ENCODE assay signal across 12 cellular contexts in the genomic region with DNA sequence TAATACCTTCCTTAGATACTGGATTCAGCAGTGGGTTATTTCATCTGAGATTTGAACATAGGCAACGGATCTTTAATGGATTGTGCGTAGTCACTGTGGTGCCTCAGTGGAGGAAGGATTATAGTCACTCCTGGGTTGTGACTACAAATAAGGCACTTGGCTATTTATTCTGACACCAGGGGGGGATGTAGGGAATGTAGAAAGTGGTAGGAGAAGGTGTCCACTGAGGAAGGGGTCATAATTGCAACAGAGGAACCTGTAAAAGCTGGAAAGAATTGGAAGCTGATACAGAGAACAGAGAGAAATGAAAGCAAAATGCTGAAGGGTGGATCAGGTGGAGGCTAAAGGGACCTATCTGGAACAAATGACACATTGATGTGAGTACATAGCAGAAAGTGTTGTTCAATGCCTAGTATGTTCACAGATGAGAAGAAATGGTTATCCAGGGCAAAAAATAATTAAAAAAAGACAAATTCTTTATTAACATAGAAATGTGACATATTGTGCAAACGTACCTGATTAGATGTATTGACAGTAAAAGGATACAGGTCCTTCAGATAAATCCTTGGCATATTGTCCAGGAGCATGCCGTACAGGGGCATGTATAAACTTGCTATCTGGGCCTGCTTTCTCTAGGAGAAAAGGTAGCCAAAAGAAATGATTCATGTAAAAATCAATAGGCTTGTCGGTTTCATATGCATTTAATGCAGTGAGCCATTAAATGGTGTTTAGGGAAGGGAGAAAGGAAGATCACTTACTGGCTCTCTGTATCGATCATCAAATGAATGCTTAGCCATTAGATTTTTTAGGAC.
A peak's percentile ranks its signal among the peaks of the same experiment; 100 is the strongest.
DNase-seq lines count a peak whose midpoint lies in the region; ATAC-seq and TF ChIP-seq lines count a peak whose summit lies in the region.
"Had no signal": no experiment of that assay in that cellular context is flagged by ENCODE, and none has a peak within 500 bp of the region (broad histone marks: within the 10 kb centered on the region; RNA-seq: fewer than 3 reads in every experiment).

No MANE protein-coding gene starts in this region.

- peak overlapping the region; percentile 21 for H3K27ac Mint-ChIP-seq in activated T-cell treated with anti-CD3 and anti-CD28 coated beads, Interleukin-2, amount 50 U/mL, for 72 hours
- H3K27ac Mint-ChIP-seq in stimulated activated naive CD8-positive, alpha-beta T cell treated with anti-CD3 and anti-CD28 coated beads, Interleukin-15, amount 100 ng/mL, for 72 hours: peak overlapping the region; percentile 28 to 79

- H3K9me3 Mint-ChIP-seq in activated T-cell treated with anti-CD3 and anti-CD28 coated beads, Interleukin-2, amount 50 U/mL, for 72 hours: peaks cover 2 to 4% of the 10 kb centered on the region in 2 donors
- no peaks in the 10 kb centered on the region for H3K9me3 Mint-ChIP-seq in stimulated activated naive CD8-positive, alpha-beta T cell treated with anti-CD3 and anti-CD28 coated beads, Interleukin-15, amount 100 ng/mL, for 72 hours
- H3K9me3 Mint-ChIP-seq: T-cell had no signal

- no peaks in the 10 kb centered on the region for H3K27me3 Mint-ChIP-seq in activated T-cell treated with anti-CD3 and anti-CD28 coated beads, Interleukin-2, amount 50 U/mL, for 72 hours (ENCODE audit: low read depth)
- no peaks in the 10 kb centered on the region for H3K27me3 Mint-ChIP-seq in stimulated activated naive CD8-positive, alpha-beta T cell treated with anti-CD3 and anti-CD28 coated beads, Interleukin-15, amount 100 ng/mL, for 72 hours
- H3K27me3 Mint-ChIP-seq: T-cell had no signal

- no peaks in the 10 kb centered on the region for H3K79me2 ChIP-seq in OCI-LY3 (ENCODE audit: low read length)

- no peak overlapping the region for H3K9ac ChIP-seq in OCI-LY3 (ENCODE audit: low read length)
- H3K9ac ChIP-seq: BLaER1 treated with 17β-estradiol and CSF1 and Interleukin-3, amounts not matched to agents 10 nM and 100 nM had no signal

- no peaks in the 10 kb centered on the region for H3K4me1 ChIP-seq in OCI-LY3 (ENCODE audit: low read length)
- H3K4me1 ChIP-seq: BLaER1 treated with 17β-estradiol and CSF1 and Interleukin-3, amounts not matched to agents 10 nM and 100 nM had no signal

- no peak overlapping the region for H3K27ac ChIP-seq in OCI-LY3 (ENCODE audit: low read length)
- H3K27ac ChIP-seq in substantia nigra (ENCODE audit: low read depth, low read length, poor library complexity, severe bottlenecking): no peak overlapping the region
- H3K27ac ChIP-seq: BLaER1 treated with 17β-estradiol and CSF1 and Interleukin-3, amounts not matched to agents 10 nM and 100 nM had no signal

- H4K20me1 ChIP-seq in OCI-LY3 (ENCODE audit: insufficient read depth, low read length): no peaks in the 10 kb centered on the region

- H3K4me1 Mint-ChIP-seq in activated T-cell treated with anti-CD3 and anti-CD28 coated beads, Interleukin-2, amount 50 U/mL, for 72 hours (ENCODE audit: low read depth): no peaks in the 10 kb centered on the region
- no peaks in the 10 kb centered on the region for H3K4me1 Mint-ChIP-seq in stimulated activated naive CD8-positive, alpha-beta T cell treated with anti-CD3 and anti-CD28 coated beads, Interleukin-15, amount 100 ng/mL, for 72 hours
- H3K4me1 Mint-ChIP-seq: T-cell had no signal

- no peak overlapping the region for H3K4me3 Mint-ChIP-seq in activated T-cell treated with anti-CD3 and anti-CD28 coated beads, Interleukin-2, amount 50 U/mL, for 72 hours
- no peak overlapping the region for H3K4me3 Mint-ChIP-seq in stimulated activated naive CD8-positive, alpha-beta T cell treated with anti-CD3 and anti-CD28 coated beads, Interleukin-15, amount 100 ng/mL, for 72 hours
- H3K4me3 Mint-ChIP-seq: T-cell had no signal

- no peak for DNase-seq in activated T-cell treated with anti-CD3 and anti-CD28 coated beads, Interleukin-2, amount 50 U/mL, for 72 hours
- no peak for DNase-seq in activated T-cell treated with anti-CD3 and anti-CD28 coated beads, Interleukin-2, amount 50 U/mL, for 48 hours
- DNase-seq in epithelial cell of esophagus (ENCODE audit: low read depth) (peak; percentile 85), substantia nigra (lab: John Stamatoyannopoulos, UW) (no peak), left colon (no peak), AG08395 (ENCODE audit: low spot score) (no peak)
- no peak for DNase-seq in stimulated activated naive CD8-positive, alpha-beta T cell treated with anti-CD3 and anti-CD28 coated beads, Interleukin-15, amount 100 ng/mL, for 72 hours
- DNase-seq: GDM1, NCI-H774, T-cell had no signal

- no peak for ATAC-seq in activated T-cell treated with anti-CD3 and anti-CD28 coated beads, Interleukin-2, amount 50 U/mL, for 72 hours (replicated peaks in 1 of 2)
- ATAC-seq in stimulated activated naive CD8-positive, alpha-beta T cell treated with anti-CD3 and anti-CD28 coated beads, Interleukin-15, amount 100 ng/mL, for 72 hours: no peak
- ATAC-seq in left colon: no peak
- ATAC-seq: T-cell had no signal

- H3K9me3 ChIP-seq in OCI-LY3 (ENCODE audit: insufficient read depth, low read length): no peaks in the 10 kb centered on the region
- H3K9me3 ChIP-seq: BLaER1 treated with 17β-estradiol and CSF1 and Interleukin-3, amounts not matched to agents 10 nM and 100 nM had no signal

- H3K36me3 Mint-ChIP-seq in activated T-cell treated with anti-CD3 and anti-CD28 coated beads, Interleukin-2, amount 50 U/mL, for 72 hours (ENCODE audit: insufficient read depth in 2 of 2): peaks cover 14 to 38% of the 10 kb centered on the region in 2 donors

- intact Hi-C loops in left colon (cut with DNase I, micrococcal nuclease): no loop called here

- TF ChIP-seq CTCF in OCI-LY3 (IDR thresholded peaks at IDR 0.05; ENCODE audit: low read depth, low read length) (peak; percentile 19), epithelial cell of esophagus (IDR thresholded peaks at IDR 0.05; ENCODE audit: insufficient read depth, low read depth, low read length, missing control alignments) (peak; percentile 33)

- H3K36me3 ChIP-seq in OCI-LY3 (replicated peaks; ENCODE audit: low read depth, low read length): peaks cover 22% of the 10 kb centered on the region

- H3K4me3 ChIP-seq in OCI-LY3 (ENCODE audit: low read length): no peak overlapping the region
- H3K4me3 ChIP-seq in epithelial cell of esophagus (ENCODE audit: low read length): no peak overlapping the region
- H3K4me3 ChIP-seq: BLaER1 treated with 17β-estradiol and CSF1 and Interleukin-3, amounts not matched to agents 10 nM and 100 nM had no signal

- H3K27me3 ChIP-seq in OCI-LY3 (ENCODE audit: low read depth, low read length): no peaks in the 10 kb centered on the region
- H3K27me3 ChIP-seq: BLaER1 treated with 17β-estradiol and CSF1 and Interleukin-3, amounts not matched to agents 10 nM and 100 nM had no signal

- no peak overlapping the region for H3K4me2 ChIP-seq in OCI-LY3 (ENCODE audit: low read length)
- H3K4me2 ChIP-seq: BLaER1 treated with 17β-estradiol and CSF1 and Interleukin-3, amounts not matched to agents 10 nM and 100 nM had no signal

- no peak overlapping the region for H2AFZ ChIP-seq in OCI-LY3 (ENCODE audit: low read depth, low read length)
